In genomic region chr7:85405503-85405902, GRCh38 we compare ENCODE assay signal across 34 cellular contexts.
"Had no signal": no experiment of that assay in that cellular context is flagged by ENCODE, and none has a peak within 500 bp of the region (broad histone marks: within the 10 kb centered on the region; RNA-seq: fewer than 3 reads in every experiment).

No MANE protein-coding gene starts in this region.

- H3K4me3 ChIP-seq: MG63 had no signal

- H3K27me3 ChIP-seq: MG63 had no signal

- H3K9me3 ChIP-seq: MG63 had no signal

- H3K36me3 ChIP-seq: MG63 had no signal

- DNase-seq: Karpas-422, Kasumi-1, MG63, MM.1S, MV-4-11, NCI-H1048, NCI-H1092, NCI-H1092 treated with DMSO at 0.1 percent for 48 hours, NCI-H1105, NCI-H1105 treated with DMSO at 0.1 percent for 48 hours, NCI-H1417, NCI-H1417 treated with DMSO at 0.1 percent for 48 hours, NCI-H1436, NCI-H1436 treated with DMSO at 0.1 percent for 48 hours, NCI-H146, NCI-H1694, NCI-H1694 treated with DMSO at 0.1 percent for 48 hours, NCI-H187, NCI-H187 treated with DMSO at 0.1 percent for 48 hours, NCI-H1930, NCI-H2029, NCI-H2029 treated with DMSO at 0.1 percent for 48 hours, NCI-H2081, NCI-H2081 treated with DMSO at 0.1 percent for 48 hours, NCI-H2107, NCI-H2171, NCI-H2171 treated with DMSO at 0.1 percent for 48 hours, NCI-H2227 treated with DMSO at 0.1 percent for 48 hours, NCI-H226, NCI-H345, NCI-H446, NCI-H446 treated with DMSO at 0.1 percent for 48 hours, NCI-H510A, NCI-H510A treated with DMSO at 0.1 percent for 48 hours had no signal
